ENCODE assay signal across 17 cellular contexts in genomic region chr17:61414141-61414935, GRCh38. TPM values are rescaled to one million over a fixed set of nuclear protein-coding genes. Genes with fewer than 3 reads are reported as not detected.
A peak's percentile ranks its signal among the peaks of the same experiment; 100 is the strongest.
DNase-seq lines count a peak whose midpoint lies in the region; ATAC-seq and TF ChIP-seq lines count a peak whose summit lies in the region.
"Had no signal": no experiment of that assay in that cellular context is flagged by ENCODE, and none has a peak within 500 bp of the region (broad histone marks: within the 10 kb centered on the region; RNA-seq: fewer than 3 reads in every experiment).

No MANE protein-coding gene starts in this region.

- no peak for TF ChIP-seq CTCF in endodermal cell (conservative IDR thresholded peaks at IDR 0.05)
- TF ChIP-seq CTCF in mucosa of descending colon (IDR thresholded peaks at IDR 0.05) = no peak
- no peak for TF ChIP-seq CTCF in vagina (IDR thresholded peaks at IDR 0.05)

- no peak for ATAC-seq in mucosa of descending colon

- H3K27me3 Mint-ChIP-seq in endodermal cell (ENCODE audit: insufficient read depth) = peaks cover 72% of the 10 kb centered on the region
- peaks cover 44% of the 10 kb centered on the region for H3K27me3 Mint-ChIP-seq in T-helper 2 cell treated with Interferon-gamma antibody and Interleukin-4, amounts not matched to agents 5 μg/mL and 100 μg/mL, for 36 hours (ENCODE audit: low read depth)

- H3K4me1 ChIP-seq in endodermal cell (ENCODE audit: control insufficient read depth, insufficient read depth, low read length) (no peaks in the 10 kb centered on the region), mucosa of descending colon (ENCODE audit: low read depth) (peaks cover 23% of the 10 kb centered on the region), vagina (peaks cover 61% of the 10 kb centered on the region)

- intact Hi-C loops in mucosa of descending colon (cut with DNase I, micrococcal nuclease) (loop anchor here (10.0 kb wide), 3 partner anchors 130 to 420 kb away; no protein-coding TSS in a partner anchor), vagina (cut with DNase I) (loop anchor here (10.0 kb wide), 1 partner anchor 650 kb away; the partner anchor contains the start of gene MED13)

- no peak for TF ChIP-seq POLR2A in vagina (IDR thresholded peaks at IDR 0.05)

- H3K36me3 ChIP-seq in endodermal cell (ENCODE audit: control insufficient read depth, insufficient read depth, low read length) (no peaks in the 10 kb centered on the region), mucosa of descending colon (ENCODE audit: low read depth) (no peaks in the 10 kb centered on the region), vagina (no peaks in the 10 kb centered on the region)
- H3K36me3 ChIP-seq: HAP-1 had no signal

- H3K4me3 Mint-ChIP-seq in endodermal cell = no peak overlapping the region
- no peak overlapping the region for H3K4me3 Mint-ChIP-seq in T-helper 2 cell treated with Interferon-gamma antibody and Interleukin-4, amounts not matched to agents 5 μg/mL and 100 μg/mL, for 36 hours
- H3K4me3 Mint-ChIP-seq: stimulated activated naive CD8-positive, alpha-beta T cell treated with anti-CD3 and anti-CD28 coated beads, Interleukin-15, Interleukin-2, amounts not matched to agents 100 ng/mL and 50 ng/mL, for 24 hours had no signal

- WGBS in endodermal cell (ENCODE audit: insufficient coverage in 1 of 2, insufficient read length in 1 of 2), 2 experiments = 85 to 94% methylated on average over 10 to 16 of the region's 16 CpGs

- H3K27ac Mint-ChIP-seq in endodermal cell = no peak overlapping the region
- no peak overlapping the region for H3K27ac Mint-ChIP-seq in T-helper 2 cell treated with Interferon-gamma antibody and Interleukin-4, amounts not matched to agents 5 μg/mL and 100 μg/mL, for 36 hours
- H3K27ac Mint-ChIP-seq: stimulated activated naive CD8-positive, alpha-beta T cell treated with anti-CD3 and anti-CD28 coated beads, Interleukin-15, Interleukin-2, amounts not matched to agents 100 ng/mL and 50 ng/mL, for 24 hours had no signal

- DNase-seq in SIG-M5 treated with dmso at 0.1 percent for 504 hours (lab: John Stamatoyannopoulos, UW; ENCODE audit: unreplicated experiment) (peak; percentile 80), SIG-M5 (lab: John Stamatoyannopoulos, UW) (no peak), endodermal cell (peak; percentile 51), mucosa of descending colon (peak in 2 of 3 donors; percentile 49 to 60), vagina (ENCODE audit: extremely low spot score in 2 of 2) (peak; percentile 46 to 85)
- no peak for DNase-seq in activated CD4-positive, alpha-beta T cell treated with anti-CD3 and anti-CD28 coated beads, Interleukin-2, amount 50 U/mL, for 1 hour
- no peak for DNase-seq in T-helper 2 cell treated with Interferon-gamma antibody and Interleukin-4, amounts not matched to agents 5 μg/mL and 100 μg/mL, for 36 hours (ENCODE audit: low spot score)
- no peak for DNase-seq in activated naive CD4-positive, alpha-beta T cell treated with anti-CD3 and anti-CD28 coated beads, Interleukin-2, amount 50 U/mL, for 16 hours
- DNase-seq: 8988T; activated CD4-positive, CD25-positive, alpha-beta regulatory T cell; activated T-cell treated with anti-CD3 and anti-CD28 coated beads, Interleukin-2, amount 50 U/mL, for 1 hour; cortex of kidney; GF-D8; NCI-H2081 had no signal

- H3K9me3 Mint-ChIP-seq in endodermal cell = no peaks in the 10 kb centered on the region
- no peaks in the 10 kb centered on the region for H3K9me3 Mint-ChIP-seq in T-helper 2 cell treated with Interferon-gamma antibody and Interleukin-4, amounts not matched to agents 5 μg/mL and 100 μg/mL, for 36 hours
- H3K9me3 Mint-ChIP-seq: stimulated activated naive CD8-positive, alpha-beta T cell treated with anti-CD3 and anti-CD28 coated beads, Interleukin-15, Interleukin-2, amounts not matched to agents 100 ng/mL and 50 ng/mL, for 24 hours had no signal

- H3K9me3 ChIP-seq in endodermal cell (ENCODE audit: control insufficient read depth, low read length) (no peaks in the 10 kb centered on the region), mucosa of descending colon (no peaks in the 10 kb centered on the region), vagina (no peaks in the 10 kb centered on the region)
- H3K9me3 ChIP-seq: HAP-1 had no signal

- H3K27me3 ChIP-seq in endodermal cell (ENCODE audit: control insufficient read depth, insufficient read depth, low read length, poor library complexity, severe bottlenecking) = peaks cover 75% of the 10 kb centered on the region
- no peaks in the 10 kb centered on the region for H3K27me3 ChIP-seq in vagina

- H3K4me1 Mint-ChIP-seq in endodermal cell = peaks cover 8% of the 10 kb centered on the region
- H3K4me1 Mint-ChIP-seq in T-helper 2 cell treated with Interferon-gamma antibody and Interleukin-4, amounts not matched to agents 5 μg/mL and 100 μg/mL, for 36 hours (ENCODE audit: low read depth) = peaks cover 8% of the 10 kb centered on the region

- H3K27ac ChIP-seq in endodermal cell (ENCODE audit: low read depth, low read length) (no peak overlapping the region), vagina (no peak overlapping the region)

- H3K4me3 ChIP-seq in endodermal cell (ENCODE audit: low read length) (no peak overlapping the region), mucosa of descending colon (no peak overlapping the region), vagina (no peak overlapping the region)
- H3K4me3 ChIP-seq: HAP-1 had no signal

- H3K36me3 Mint-ChIP-seq in endodermal cell (ENCODE audit: low read depth) = no peaks in the 10 kb centered on the region
- no peaks in the 10 kb centered on the region for H3K36me3 Mint-ChIP-seq in T-helper 2 cell treated with Interferon-gamma antibody and Interleukin-4, amounts not matched to agents 5 μg/mL and 100 μg/mL, for 36 hours (ENCODE audit: low read depth)

- H3K9ac ChIP-seq in endodermal cell (ENCODE audit: extremely low read depth, low read length, poor library complexity, severe bottlenecking) = no peak overlapping the region

RNA-seq across cellular contexts. Expression of gene TBX2, which starts 14.7 kb away (rescaled TPM):
- total RNA-seq in endodermal cell = under 1 TPM in 1 of 2 donors, not detected in 1; 0.07 TPM
- 2.8 TPM for polyA plus RNA-seq in endodermal cell (2013, experiment 1 of 2)
- polyA plus RNA-seq in endodermal cell (2013, experiment 2 of 2) = 2.1 TPM
- 1 to 10 TPM; 6.6 to 9.0 (median 8.2) TPM for total RNA-seq in mucosa of descending colon
- total RNA-seq in vagina = 9.8 TPM

RNA-seq across cellular contexts. Expression of gene TBX4, which starts 37.9 kb away (rescaled TPM):
- total RNA-seq in endodermal cell (not detected), mucosa of descending colon (not detected), vagina (not detected)
- polyA plus RNA-seq in endodermal cell (2013, experiment 1 of 2) = 1.5 TPM
- 1.4 TPM for polyA plus RNA-seq in endodermal cell (2013, experiment 2 of 2)
- total RNA-seq: renal cortical epithelial cell had no signal

Comparison
In these comparisons a context has a peak if more than half of its experiments do, and no peak if none do; other contexts are left out.
1. DNase-seq: peak in SIG-M5 treated with dmso at 0.1 percent for 504 hours (single experiment), endodermal cell (single experiment), mucosa of descending colon (2 of 3) and vagina (2 of 2); none in SIG-M5 (single experiment), activated CD4-positive, alpha-beta T cell treated with anti-CD3 and anti-CD28 coated beads, Interleukin-2, amount 50 U/mL, for 1 hour (single experiment), T-helper 2 cell treated with Interferon-gamma antibody and Interleukin-4, amounts not matched to agents 5 μg/mL and 100 μg/mL, for 36 hours (single experiment) and activated naive CD4-positive, alpha-beta T cell treated with anti-CD3 and anti-CD28 coated beads, Interleukin-2, amount 50 U/mL, for 16 hours (single experiment).
2. RNA of gene TBX2, which starts 14.7 kb away (total RNA-seq): 9.8 TPM in vagina (single experiment) and 6.6 to 9.0 TPM in mucosa of descending colon; 0.07 TPM in endodermal cell; every median in the first group is over 4 times any median in the second.